Comparison of ENCODE assay signal across 25 cellular contexts in genomic region chr2:15643791-15644588, GRCh38.
"Had no signal": no experiment of that assay in that cellular context is flagged by ENCODE, and none has a peak within 500 bp of the region (broad histone marks: within the 10 kb centered on the region; RNA-seq: fewer than 3 reads in every experiment).

No MANE protein-coding gene starts in this region.

- H3K9me3 Mint-ChIP-seq: activated naive CD4-positive, alpha-beta T cell treated with anti-CD3 and anti-CD28 coated beads, Interleukin-2, amount 50 U/mL, for 24 hours had no signal

- H3K4me1 Mint-ChIP-seq: activated CD4-positive, alpha-beta memory T cell treated with anti-CD3 and anti-CD28 coated beads, Interleukin-2, amount 10 ng/mL, durations not matched to agents 7 days and 5 days; activated CD4-positive, alpha-beta T cell treated with anti-CD3 and anti-CD28 coated beads, Interleukin-2, amount 10 ng/mL, durations not matched to agents 7 days and 5 days; activated naive CD4-positive, alpha-beta T cell treated with anti-CD3 and anti-CD28 coated beads, Interleukin-2, amount 50 U/mL, for 24 hours had no signal

- H3K4me3 Mint-ChIP-seq: activated CD4-positive, alpha-beta memory T cell treated with anti-CD3 and anti-CD28 coated beads, Interleukin-2, amount 10 ng/mL, durations not matched to agents 7 days and 5 days; activated CD4-positive, alpha-beta T cell treated with anti-CD3 and anti-CD28 coated beads, Interleukin-2, amount 10 ng/mL, durations not matched to agents 7 days and 5 days; activated naive CD4-positive, alpha-beta T cell treated with anti-CD3 and anti-CD28 coated beads, Interleukin-2, amount 50 U/mL, for 24 hours; activated naive CD8-positive, alpha-beta T cell treated with anti-CD3 and anti-CD28 coated beads, Interleukin-2, amount 50 U/mL, for 24 hours; activated T-cell treated with anti-CD3 and anti-CD28 coated beads, Interleukin-2, amount 50 U/mL, for 24 hours; naive thymus-derived CD4-positive, alpha-beta T cell; type B pancreatic cell had no signal

- H3K27ac ChIP-seq: body of pancreas, hepatocyte, thoracic aorta, uterus had no signal

- H3K27ac Mint-ChIP-seq: activated CD4-positive, alpha-beta memory T cell treated with anti-CD3 and anti-CD28 coated beads, Interleukin-2, amount 10 ng/mL, durations not matched to agents 7 days and 5 days; activated CD4-positive, alpha-beta T cell treated with anti-CD3 and anti-CD28 coated beads, Interleukin-2, amount 10 ng/mL, durations not matched to agents 7 days and 5 days; activated naive CD4-positive, alpha-beta T cell treated with anti-CD3 and anti-CD28 coated beads, Interleukin-2, amount 50 U/mL, for 24 hours; activated naive CD8-positive, alpha-beta T cell treated with anti-CD3 and anti-CD28 coated beads, Interleukin-2, amount 50 U/mL, for 24 hours; activated T-cell treated with anti-CD3 and anti-CD28 coated beads, Interleukin-2, amount 50 U/mL, for 24 hours; effector memory CD8-positive, alpha-beta T cell; type B pancreatic cell had no signal

- H3K9me3 ChIP-seq: body of pancreas, thoracic aorta, uterus had no signal

- H3K79me2 ChIP-seq: hepatocyte had no signal

- DNase-seq: activated CD4-positive, alpha-beta memory T cell treated with anti-CD3 and anti-CD28 coated beads, Interleukin-2, amount 10 ng/mL, durations not matched to agents 7 days and 5 days; activated CD4-positive, alpha-beta T cell treated with anti-CD3 and anti-CD28 coated beads for 1 hour; activated CD4-positive, alpha-beta T cell treated with anti-CD3 and anti-CD28 coated beads, Interleukin-2, amount 10 ng/mL, durations not matched to agents 7 days and 5 days; activated CD8-positive, alpha-beta memory T cell treated with anti-CD3 and anti-CD28 coated beads, Interleukin-2, amount 50 U/mL, for 48 hours; activated gamma-delta T cell; activated naive CD8-positive, alpha-beta T cell treated with anti-CD3 and anti-CD28 coated beads, Interleukin-2, amount 50 U/mL, for 24 hours; activated T-cell treated with anti-CD3 and anti-CD28 coated beads, Interleukin-2, amount 50 U/mL, for 24 hours; anterior cingulate cortex; body of pancreas; cortex of kidney; effector memory CD8-positive, alpha-beta T cell; kidney; left colon; midbrain; naive thymus-derived CD4-positive, alpha-beta T cell; posterior cingulate gyrus; right cardiac atrium; stimulated activated CD4-positive, alpha-beta T cell treated with anti-CD3 and anti-CD28 coated beads, Interleukin-15, amount 100 ng/mL, for 24 hours; stimulated activated naive CD4-positive, alpha-beta T cell treated with Interleukin-2 at 50 U/mL for 16 hours; T-helper 2 cell; uterus had no signal

- ATAC-seq: activated naive CD8-positive, alpha-beta T cell treated with anti-CD3 and anti-CD28 coated beads, Interleukin-2, amount 50 U/mL, for 24 hours; body of pancreas; effector memory CD8-positive, alpha-beta T cell; left colon; naive thymus-derived CD4-positive, alpha-beta T cell; right cardiac atrium had no signal

- H3K36me3 ChIP-seq: thoracic aorta, uterus had no signal

- H3K27me3 ChIP-seq: body of pancreas, hepatocyte, uterus had no signal

- H3K4me3 ChIP-seq: body of pancreas, hepatocyte, thoracic aorta, uterus had no signal

- H3K27me3 Mint-ChIP-seq: activated CD4-positive, alpha-beta memory T cell treated with anti-CD3 and anti-CD28 coated beads, Interleukin-2, amount 10 ng/mL, durations not matched to agents 7 days and 5 days; activated CD4-positive, alpha-beta T cell treated with anti-CD3 and anti-CD28 coated beads, Interleukin-2, amount 10 ng/mL, durations not matched to agents 7 days and 5 days; activated naive CD4-positive, alpha-beta T cell treated with anti-CD3 and anti-CD28 coated beads, Interleukin-2, amount 50 U/mL, for 24 hours; activated naive CD8-positive, alpha-beta T cell treated with anti-CD3 and anti-CD28 coated beads, Interleukin-2, amount 50 U/mL, for 24 hours; activated T-cell treated with anti-CD3 and anti-CD28 coated beads, Interleukin-2, amount 50 U/mL, for 24 hours; effector memory CD8-positive, alpha-beta T cell; naive thymus-derived CD4-positive, alpha-beta T cell had no signal

- H3K4me2 ChIP-seq: hepatocyte had no signal

- H2AFZ ChIP-seq: hepatocyte had no signal

- H3K4me1 ChIP-seq: body of pancreas had no signal
